ENCODE assay signal across 1 cellular context in genomic region chr19:4368128-4368820, GRCh38.
TF ChIP-seq lines count a peak whose summit lies in the region.

No MANE protein-coding gene starts in this region.

TF ChIP-seq in K562, 482 proteins besides CTCF, POLR2A, EP300 and RAD21:
- TF ChIP-seq PHB (CRISPR knock-in tag; IDR thresholded peaks at IDR 0.05) (no peak), TEAD4 (IDR thresholded peaks at IDR 0.05; ENCODE audit: low read length) (no peak), TEAD4 (CRISPR knock-in tag; IDR thresholded peaks at IDR 0.05; ENCODE audit: borderline replicate concordance) (0 out of 2 replicates have a peak, but pooled peaks have one; percentile 37), L3MBTL2 (IDR thresholded peaks at IDR 0.05) (no peak), ARID3B (CRISPR knock-in tag; IDR thresholded peaks at IDR 0.05; ENCODE audit: borderline replicate concordance) (no peak), KLF6 (CRISPR knock-in tag; IDR thresholded peaks at IDR 0.05; ENCODE audit: borderline replicate concordance) (no peak), NFIC (IDR thresholded peaks at IDR 0.05) (peak; percentile 81), TEAD1 (CRISPR knock-in tag; IDR thresholded peaks at IDR 0.05) (0 out of 4 replicates have a peak, but pooled peaks of 1 of the 2 experiments have one; percentile 21), PTRF (tag; IDR thresholded peaks at IDR 0.05) (no peak)
